ENCODE assay signal across 8 cellular contexts in genomic region chr15:41971089-41971892, GRCh38. TPM values are rescaled to one million over a fixed set of nuclear protein-coding genes. Genes with fewer than 3 reads are reported as not detected.
DNase-seq lines count a peak whose midpoint lies in the region; ATAC-seq and TF ChIP-seq lines count a peak whose summit lies in the region.

No MANE protein-coding gene starts in this region.

- peaks cover 11% of the 10 kb centered on the region for H3K27me3 Mint-ChIP-seq in T-helper 1 cell treated with Interleukin-12 subunit alpha and Interleukin-12 subunit beta and Interleukin-4 antibody, amounts not matched to agents 30 μg/mL and 1 μg/mL, for 36 hours (ENCODE audit: low read depth)

- H3K27me3 ChIP-seq in iPS-18a (ENCODE audit: control insufficient read depth, insufficient read depth, low read length) (no peaks in the 10 kb centered on the region), spleen (replicated peaks in 1 of 7) (peaks cover 0 to under 1% (median 0%) of the 10 kb centered on the region in 7 donors)

- peaks cover 14% of the 10 kb centered on the region for H3K36me3 Mint-ChIP-seq in T-helper 1 cell treated with Interleukin-12 subunit alpha and Interleukin-12 subunit beta and Interleukin-4 antibody, amounts not matched to agents 30 μg/mL and 1 μg/mL, for 36 hours (ENCODE audit: low read depth)

- H3K9me3 Mint-ChIP-seq in T-helper 1 cell treated with Interleukin-12 subunit alpha and Interleukin-12 subunit beta and Interleukin-4 antibody, amounts not matched to agents 30 μg/mL and 1 μg/mL, for 36 hours = no peaks in the 10 kb centered on the region

- H3K4me1 Mint-ChIP-seq in T-helper 1 cell treated with Interleukin-12 subunit alpha and Interleukin-12 subunit beta and Interleukin-4 antibody, amounts not matched to agents 30 μg/mL and 1 μg/mL, for 36 hours (ENCODE audit: low read depth) = peaks cover 53% of the 10 kb centered on the region

- TF ChIP-seq CTCF in spleen (IDR thresholded peaks at IDR 0.05 in 8 of 11, conservative IDR thresholded peaks at IDR 0.05 in 3 of 11) = peak in 3 of 11 experiments; percentile 20 to 31 (median 25)

- peak; percentile 47 for ATAC-seq in GM21737 (IDR thresholded peaks at IDR 0.05; ENCODE audit: unreplicated experiment)

- peak; percentile 44 for DNase-seq in G401 (ENCODE audit: low spot score)
- DNase-seq in KG1 (lab: John Stamatoyannopoulos, UW) = peak; percentile 29
- peak; percentile 84 for DNase-seq in astrocyte of the hippocampus (ENCODE audit: low read depth, low spot score)
- peak; percentile 90 for DNase-seq in spleen
- DNase-seq in NCI-H187 treated with DMSO at 0.1 percent for 48 hours (lab: John Stamatoyannopoulos, UW) = no peak

- in situ Hi-C loops in G401 (cut with HindIII; ENCODE audit: low sequenced_read_pairs) = no loop called here

- peak overlapping the region; percentile 71 for H3K9ac ChIP-seq in iPS-18a (ENCODE audit: low read length)

- intact Hi-C loops in spleen (cut with DNase I; ENCODE audit: low total_unique reads) = no loop called here

- H3K4me1 ChIP-seq in iPS-18a (ENCODE audit: control insufficient read depth, low read depth, low read length) (peaks cover 19% of the 10 kb centered on the region), spleen (peaks cover 39 to 67% (median 58%) of the 10 kb centered on the region in 6 donors)

- H3K27ac ChIP-seq in iPS-18a (ENCODE audit: low read length) (no peak overlapping the region), spleen (peak overlapping the region; percentile 82 to 96 (median 94))

- 7 to 8% (median 8%) methylated on average over 16 of the region's 16 CpGs for WGBS in spleen, 5 donors

- peak in 1 of 3 donors; percentile 59 for TF ChIP-seq POLR2A in spleen (IDR thresholded peaks at IDR 0.05)

- H3K36me3 ChIP-seq in iPS-18a (ENCODE audit: control insufficient read depth, low read depth, low read length) = no peaks in the 10 kb centered on the region
- no peaks in the 10 kb centered on the region for H3K36me3 ChIP-seq in spleen

- peak overlapping the region; percentile 87 for H3K27ac Mint-ChIP-seq in T-helper 1 cell treated with Interleukin-12 subunit alpha and Interleukin-12 subunit beta and Interleukin-4 antibody, amounts not matched to agents 30 μg/mL and 1 μg/mL, for 36 hours

- H3K4me3 ChIP-seq in iPS-18a (ENCODE audit: low read length) (peak overlapping the region; percentile 96), spleen (peak overlapping the region; percentile 88 to 96 (median 92))

- no peaks in the 10 kb centered on the region for H3K9me3 ChIP-seq in iPS-18a (ENCODE audit: control insufficient read depth, low read depth, low read length)
- H3K9me3 ChIP-seq in spleen = no peaks in the 10 kb centered on the region

- peak overlapping the region; percentile 88 for H3K4me3 Mint-ChIP-seq in T-helper 1 cell treated with Interleukin-12 subunit alpha and Interleukin-12 subunit beta and Interleukin-4 antibody, amounts not matched to agents 30 μg/mL and 1 μg/mL, for 36 hours

RNA-seq across cellular contexts. Expression of gene EHD4, which starts 1.1 kb away (rescaled TPM):
- total RNA-seq in G401 (2014; rRNA removed; shearing (Covaris generic)) = 7.3 and 8.8 TPM in 2 replicates
- 10 to 100 TPM; 20.4 to 33.2 (median 22.1) TPM for total RNA-seq in spleen
- polyA plus RNA-seq in spleen = 1 to 10 TPM; 5.5 to 9.7 (median 7.7) TPM

RNA-seq across cellular contexts. Expression of gene PLA2G4E, which starts 49.6 kb away (rescaled TPM):
- total RNA-seq in G401 (2014; rRNA removed; shearing (Covaris generic)) = not detected in 2 replicates
- total RNA-seq in spleen = not detected
- polyA plus RNA-seq in spleen = not detected
